In the genomic region with DNA sequence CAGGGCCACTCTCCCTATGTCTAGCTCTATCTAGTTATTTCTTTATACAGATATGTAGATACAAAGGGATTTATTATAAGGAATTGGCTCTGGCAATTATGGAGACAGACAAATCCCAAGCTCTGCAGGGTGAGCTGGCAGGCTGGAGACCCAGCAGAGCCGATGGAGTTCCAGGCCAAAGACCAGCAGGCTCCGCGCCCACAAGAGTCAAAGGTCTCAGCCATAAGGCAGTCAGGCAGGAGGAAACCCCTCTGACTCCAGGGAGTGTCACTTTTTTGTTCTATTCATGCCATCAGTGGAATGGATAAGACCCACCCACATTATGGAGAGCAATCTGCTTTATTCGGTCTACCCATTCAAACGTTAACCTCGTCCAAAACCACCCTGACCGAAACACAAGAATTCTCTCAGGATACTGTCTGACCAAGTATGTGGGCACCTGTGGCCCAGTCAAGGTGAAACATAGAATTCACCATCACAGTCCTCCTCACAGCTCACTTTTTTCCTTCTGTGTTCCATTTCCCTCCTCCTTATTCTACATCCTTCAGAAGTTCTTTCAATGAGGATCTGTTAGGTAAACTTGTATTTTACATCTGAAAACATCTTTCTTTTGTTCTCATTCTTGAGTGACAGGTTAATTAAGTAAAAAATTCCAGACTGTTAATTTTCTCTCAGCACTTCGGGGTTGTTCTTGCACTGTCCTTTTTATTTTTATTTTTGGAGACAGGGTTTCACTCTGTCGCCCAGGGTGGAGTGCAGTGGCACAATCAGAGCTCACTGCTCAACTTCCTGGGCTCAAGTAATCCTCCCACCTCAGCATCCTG, we compare ENCODE assay signal across 1 cellular context.
TF ChIP-seq lines count a peak whose summit lies in the region.

No MANE protein-coding gene starts in this region.

TF ChIP-seq in K562, 482 proteins besides CTCF, POLR2A, EP300 and RAD21:
- TF ChIP-seq, protein P1, sequence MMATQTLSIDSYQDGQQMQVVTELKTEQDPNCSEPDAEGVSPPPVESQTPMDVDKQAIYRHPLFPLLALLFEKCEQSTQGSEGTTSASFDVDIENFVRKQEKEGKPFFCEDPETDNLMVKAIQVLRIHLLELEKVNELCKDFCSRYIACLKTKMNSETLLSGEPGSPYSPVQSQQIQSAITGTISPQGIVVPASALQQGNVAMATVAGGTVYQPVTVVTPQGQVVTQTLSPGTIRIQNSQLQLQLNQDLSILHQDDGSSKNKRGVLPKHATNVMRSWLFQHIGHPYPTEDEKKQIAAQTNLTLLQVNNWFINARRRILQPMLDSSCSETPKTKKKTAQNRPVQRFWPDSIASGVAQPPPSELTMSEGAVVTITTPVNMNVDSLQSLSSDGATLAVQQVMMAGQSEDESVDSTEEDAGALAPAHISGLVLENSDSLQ (IDR thresholded peaks at IDR 0.05): 0 out of 2 replicates have a peak, but pooled peaks have one; percentile 26
- TF ChIP-seq ESRRA (IDR thresholded peaks at IDR 0.05; ENCODE audit: borderline replicate concordance, low read depth): no peak
TF ChIP-seq in K562: peak in this region for 1.
